Comparison of ENCODE assay signal across 1 cellular context in the genomic region with DNA sequence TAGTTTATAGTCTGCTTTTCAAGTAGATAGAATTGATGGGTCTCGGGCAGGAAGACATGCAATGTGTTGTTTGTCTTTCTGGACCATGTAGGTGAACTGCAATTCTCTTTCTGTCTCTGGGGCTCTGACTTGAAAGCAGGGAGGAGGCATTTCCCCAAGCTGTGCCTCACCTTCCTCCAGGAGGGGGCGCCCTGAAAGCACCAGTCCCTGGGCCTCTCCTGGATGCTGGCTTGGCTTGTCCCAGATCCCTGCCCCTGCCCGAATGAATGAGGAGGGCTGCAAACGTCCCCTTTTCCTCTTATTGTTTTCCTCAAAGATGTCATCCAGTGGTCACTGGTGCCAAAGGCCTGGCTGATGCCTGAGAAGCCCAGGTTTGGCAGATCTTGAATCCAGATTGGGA.
TF ChIP-seq lines count a peak whose summit lies in the region.

No MANE protein-coding gene starts in this region.

TF ChIP-seq in H1, 55 proteins besides CTCF, POLR2A, EP300 and RAD21:
- no peak for TF ChIP-seq TAF7 (optimal IDR thresholded peaks at IDR 0.05; ENCODE audit: borderline replicate concordance, low read depth, low read length)
- TF ChIP-seq GABPA (IDR thresholded peaks at IDR 0.05; ENCODE audit: borderline replicate concordance, insufficient read depth, low read length) = peak; percentile 57; the same call in 1 of the 2 replicates
- TF ChIP-seq SAP30 (IDR thresholded peaks at IDR 0.05; ENCODE audit: insufficient read depth, insufficient replicate concordance, low read length) = peak; percentile 42
- no peak for TF ChIP-seq SP2 (IDR thresholded peaks at IDR 0.05; ENCODE audit: low read length)
